In the genomic region with DNA sequence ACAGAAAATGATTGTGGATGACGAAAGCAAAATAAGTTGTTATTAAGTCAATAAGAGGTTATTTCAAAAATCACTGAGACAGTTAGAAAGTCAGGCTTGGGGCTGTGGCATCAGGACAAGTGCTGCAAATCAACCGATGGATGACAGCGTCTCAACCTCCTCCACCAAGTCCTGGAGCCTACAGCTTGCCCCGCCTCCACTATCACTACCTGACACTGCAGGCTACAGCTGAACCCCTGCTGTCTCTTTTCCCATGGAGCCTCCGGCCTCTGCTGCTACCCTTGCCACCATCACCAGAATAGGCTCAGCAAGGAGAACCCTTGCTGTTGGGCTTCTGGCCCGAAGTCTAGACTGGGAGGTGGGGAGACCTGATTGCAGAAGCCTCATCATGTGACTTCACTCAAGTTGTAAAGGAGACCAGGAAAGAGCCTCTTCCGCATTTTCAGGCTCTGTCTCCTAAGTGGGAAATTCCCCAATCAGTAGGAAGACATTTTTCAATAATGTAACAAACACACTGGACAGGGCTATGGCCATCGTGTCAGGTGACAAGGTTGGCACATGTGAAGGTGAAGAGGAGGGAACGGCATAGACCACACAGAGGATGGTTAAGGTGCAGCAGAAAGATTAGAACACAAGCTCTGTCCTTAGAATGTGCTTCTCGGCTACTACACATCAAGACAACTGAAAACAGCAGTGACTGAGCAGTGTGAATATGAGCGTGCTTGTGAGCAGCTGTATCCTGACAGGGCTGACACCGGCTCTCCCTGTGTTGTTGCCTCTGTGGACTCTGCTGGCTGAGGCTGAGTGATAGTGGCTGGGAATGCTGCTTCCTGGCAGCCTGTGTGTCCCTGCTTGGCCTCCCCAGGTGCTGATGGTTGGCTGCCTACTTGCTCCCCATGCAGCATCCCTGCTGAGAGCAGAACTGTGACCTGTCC, we compare ENCODE assay signal across 30 cellular contexts.
A peak's percentile ranks its signal among the peaks of the same experiment; 100 is the strongest.
DNase-seq lines count a peak whose midpoint lies in the region; ATAC-seq, FAIRE-seq and TF ChIP-seq lines count a peak whose summit lies in the region.
"Had no signal": no experiment of that assay in that cellular context is flagged by ENCODE, and none has a peak within 500 bp of the region (broad histone marks: within the 10 kb centered on the region; RNA-seq: fewer than 3 reads in every experiment).

No MANE protein-coding gene starts in this region.

- H3K4me3 ChIP-seq in GM12878 (no peak overlapping the region), stomach (no peak overlapping the region)
- H3K4me3 ChIP-seq: dorsolateral prefrontal cortex, HAP-1, PC-9, sigmoid colon, transverse colon had no signal

- H3K4me1 ChIP-seq in GM12878 (ENCODE audit: control insufficient read depth, insufficient read depth, low read length) (no peaks in the 10 kb centered on the region; the same call in 1 of the 2 replicates), stomach (peaks cover 0 to 9% (median 0%) of the 10 kb centered on the region in 4 donors)
- H3K4me1 ChIP-seq: Caco-2, HAP-1, transverse colon had no signal

- no peaks in the 10 kb centered on the region for H3K79me2 ChIP-seq in GM12878 (ENCODE audit: control insufficient read depth, insufficient read depth, low read length)

- CTCF ChIA-PET in GM12878 (lab: Yijun Ruan, JAX) = no interaction called here

- no peak overlapping the region for H3K4me2 ChIP-seq in GM12878 (ENCODE audit: control insufficient read depth, insufficient read depth)
- H3K4me2 ChIP-seq: PC-9 had no signal

- intact Hi-C loops in GM12878 (cut with micrococcal nuclease; ENCODE audit: unreplicated experiment) (no loop called here), stomach (cut with DNase I; ENCODE audit: low total_unique reads) (no loop called here)

- H2AFZ ChIP-seq in GM12878 (ENCODE audit: control insufficient read depth, low read depth, low read length) = peak overlapping the region; percentile 28
- H2AFZ ChIP-seq: PC-9 had no signal

- TF ChIP-seq CTCF in GM12878 (IDR thresholded peaks at IDR 0.05 in 2 of 3, conservative IDR thresholded peaks at IDR 0.05 in 1 of 3; ENCODE audit: control insufficient read depth in 2 of 3, extremely low read depth in 1 of 3, insufficient read depth in 1 of 3, low read depth in 3 of 3, low read length in 3 of 3) = no peak
- TF ChIP-seq CTCF in stomach (IDR thresholded peaks at IDR 0.05) = no peak

- H3K9ac ChIP-seq in GM12878 (ENCODE audit: control insufficient read depth, insufficient read depth, low read length) = no peak overlapping the region

- H3K27ac ChIP-seq in GM12878 (ENCODE audit: control insufficient read depth, insufficient read depth) = no peak overlapping the region
- H3K27ac ChIP-seq in stomach = no peak overlapping the region
- H3K27ac ChIP-seq: dorsolateral prefrontal cortex, PC-9, sigmoid colon, transverse colon had no signal

- RAD21 ChIA-PET in GM12878 (lab: Charles Lee; ENCODE audit: unreplicated experiment) = no interaction called here

- H4K20me1 ChIP-seq in GM12878 (ENCODE audit: control insufficient read depth, insufficient read depth) = no peaks in the 10 kb centered on the region; the same call in 1 of the 2 replicates

- ATAC-seq in GM12878 = no peak; the same call in 2 of the 3 replicates
- ATAC-seq in HG02642 (IDR thresholded peaks at IDR 0.05; ENCODE audit: poor library complexity, unreplicated experiment) = no peak
- no peak for ATAC-seq in GM18519 (IDR thresholded peaks at IDR 0.05; ENCODE audit: low FRiP score, unreplicated experiment)
- ATAC-seq: HepG2, left colon had no signal

- TF ChIP-seq EP300 in GM12878 (IDR thresholded peaks at IDR 0.05; ENCODE audit: borderline replicate concordance in 1 of 2, control insufficient read depth in 1 of 2, low read depth in 2 of 2, low read length in 2 of 2) = no peak
- TF ChIP-seq EP300 in stomach (IDR thresholded peaks at IDR 0.05) = no peak

- in situ Hi-C loops in GM12878 (cut with MboI) = no loop called here

- no peak for TF ChIP-seq RAD21 in GM12878 (IDR thresholded peaks at IDR 0.05; ENCODE audit: insufficient read depth, low read depth, low read length)

- DNase-seq in Daoy (ENCODE audit: low read depth) (peak; percentile 38), GM12878 (ENCODE audit: low read depth, low spot score) (no peak), left kidney (ENCODE audit: low read depth, low spot score) (peak; percentile 33), renal cortical epithelial cell (ENCODE audit: low read depth) (peak; percentile 25), NCI-H82 treated with DMSO at 0.1 percent for 48 hours (lab: John Stamatoyannopoulos, UW; ENCODE audit: unreplicated experiment) (no peak), stomach (no peak)
- DNase-seq: activated CD4-positive, alpha-beta memory T cell treated with anti-CD3 and anti-CD28 coated beads, Interleukin-2, amount 10 ng/mL, durations not matched to agents 7 days and 5 days; activated CD4-positive, CD25-positive, alpha-beta regulatory T cell; aorta; Caco-2; caudate nucleus; DMS79 treated with DMSO at 0.1 percent for 48 hours; dorsolateral prefrontal cortex; glutamatergic neuron; left colon; NCI-H1105 treated with DMSO at 0.1 percent for 48 hours; NCI-H2081 treated with DMSO at 0.1 percent for 48 hours; NCI-H510A; PC-9; posterior cingulate gyrus; SHP77; sigmoid colon; stimulated activated CD4-positive, alpha-beta T cell treated with anti-CD3 and anti-CD28 coated beads, Interleukin-15, amount 100 ng/mL, for 24 hours; T1000; transverse colon had no signal

- no TSS peak for BruUV-seq in GM12878 (replicated peaks; lab: Mats Ljungman, UMichigan)

- no peak for FAIRE-seq in GM12878 (lab: Jason Lieb, UNC)
- FAIRE-seq: endothelial cell of umbilical vein, HepG2 had no signal

- POLR2A ChIA-PET in GM12878 (lab: Charles Lee) = no interaction called here

- H3K27me3 ChIP-seq in GM12878 (replicated peaks in 1 of 2; ENCODE audit: control insufficient read depth in 2 of 2, insufficient read depth in 2 of 2, low read length in 1 of 2) (peaks cover 0 to 2% of the 10 kb centered on the region in 2 experiments; a peak in 1 of 4 replicates), stomach (peaks cover 0 to 86% (median 14%) of the 10 kb centered on the region in 3 donors)

- no peak for TF ChIP-seq POLR2A in GM12878 (IDR thresholded peaks at IDR 0.05; ENCODE audit: low read depth, low read length)
- TF ChIP-seq POLR2A in stomach (IDR thresholded peaks at IDR 0.05) = no peak

- no peaks in the 10 kb centered on the region for H3K9me3 ChIP-seq in GM12878 (replicated peaks; ENCODE audit: control insufficient read depth, insufficient read depth, low read length)
- no peaks in the 10 kb centered on the region for H3K9me3 ChIP-seq in stomach
- H3K9me3 ChIP-seq: Caco-2, HAP-1, sigmoid colon, transverse colon had no signal

- H3K36me3 ChIP-seq in GM12878 (ENCODE audit: control insufficient read depth in 2 of 2, insufficient read depth in 2 of 2, low read length in 1 of 2) = no peaks in the 10 kb centered on the region
- no peaks in the 10 kb centered on the region for H3K36me3 ChIP-seq in stomach
- H3K36me3 ChIP-seq: HAP-1, sigmoid colon, transverse colon had no signal

- WGBS in GM12878 (ENCODE audit: insufficient coverage, insufficient replicate concordance, low lambda C conversion rate, missing lambda C conversion rate) = 10% methylated on average over 12 of the region's 12 CpGs
- WGBS in stomach, 5 donors = 48 to 59% (median 52%) methylated on average over 10 to 12 of the region's 12 CpGs

- SMC1A ChIA-PET in GM12878 (lab: Charles Lee; ENCODE audit: uncharacterized antibody, unreplicated experiment) = no interaction called here

TF ChIP-seq in GM12878, 131 proteins besides CTCF, POLR2A, EP300 and RAD21:
- TF ChIP-seq SPI1 (IDR thresholded peaks at IDR 0.05; ENCODE audit: borderline replicate concordance, insufficient read depth, low read depth, low read length) (peak; percentile 63), POLR2AphosphoS5 (IDR thresholded peaks at IDR 0.05; ENCODE audit: low read length) (no peak), ZNF274 (IDR thresholded peaks at IDR 0.05; ENCODE audit: insufficient read depth, insufficient read length) (no peak), RAD51 (IDR thresholded peaks at IDR 0.05) (peak; percentile 40; the same call in 1 of the 2 replicates)

Comparison
In these comparisons a context has a peak if more than half of its experiments do, and no peak if none do; other contexts are left out.
1. DNase-seq: peak in Daoy (single experiment), left kidney (single experiment) and renal cortical epithelial cell (single experiment); none in GM12878 (single experiment), NCI-H82 treated with DMSO at 0.1 percent for 48 hours (single experiment) and stomach (single experiment).